ENCODE assay signal across 2 cellular contexts in the genomic region with DNA sequence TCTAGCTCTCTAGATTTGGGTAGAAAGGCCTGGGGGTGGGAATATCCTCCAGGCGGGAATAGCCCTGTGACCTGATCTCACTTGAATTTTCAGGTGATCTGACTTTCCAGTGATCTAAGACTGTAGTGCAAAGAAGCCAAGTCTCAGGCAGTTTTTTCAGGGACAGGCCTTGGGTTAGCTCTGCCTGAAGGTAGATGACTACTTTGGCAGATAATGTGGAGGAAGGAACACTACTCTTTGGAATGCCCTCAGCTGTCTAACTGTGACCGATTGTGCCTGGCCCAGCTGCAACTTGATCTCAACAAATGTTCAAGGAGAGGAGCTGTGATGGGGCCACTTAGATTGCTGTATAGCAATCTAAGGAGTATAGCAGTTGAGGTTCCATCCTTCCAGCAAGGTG.
TF ChIP-seq lines count a peak whose summit lies in the region.

No MANE protein-coding gene starts in this region.

TF ChIP-seq in SK-N-SH treated with all-trans-retinoic acid at 6 μM for 48 hours, 23 proteins besides CTCF, POLR2A, EP300 and RAD21 (continued from another document):
- TF ChIP-seq, protein P1, sequence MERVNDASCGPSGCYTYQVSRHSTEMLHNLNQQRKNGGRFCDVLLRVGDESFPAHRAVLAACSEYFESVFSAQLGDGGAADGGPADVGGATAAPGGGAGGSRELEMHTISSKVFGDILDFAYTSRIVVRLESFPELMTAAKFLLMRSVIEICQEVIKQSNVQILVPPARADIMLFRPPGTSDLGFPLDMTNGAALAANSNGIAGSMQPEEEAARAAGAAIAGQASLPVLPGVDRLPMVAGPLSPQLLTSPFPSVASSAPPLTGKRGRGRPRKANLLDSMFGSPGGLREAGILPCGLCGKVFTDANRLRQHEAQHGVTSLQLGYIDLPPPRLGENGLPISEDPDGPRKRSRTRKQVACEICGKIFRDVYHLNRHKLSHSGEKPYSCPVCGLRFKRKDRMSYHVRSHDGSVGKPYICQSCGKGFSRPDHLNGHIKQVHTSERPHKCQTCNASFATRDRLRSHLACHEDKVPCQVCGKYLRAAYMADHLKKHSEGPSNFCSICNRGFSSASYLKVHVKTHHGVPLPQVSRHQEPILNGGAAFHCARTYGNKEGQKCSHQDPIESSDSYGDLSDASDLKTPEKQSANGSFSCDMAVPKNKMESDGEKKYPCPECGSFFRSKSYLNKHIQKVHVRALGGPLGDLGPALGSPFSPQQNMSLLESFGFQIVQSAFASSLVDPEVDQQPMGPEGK (CRISPR knock-in tag; IDR thresholded peaks at IDR 0.05; ENCODE audit: borderline replicate concordance) = no peak
- TF ChIP-seq ZNF565 (CRISPR knock-in tag; conservative IDR thresholded peaks at IDR 0.05; ENCODE audit: low read depth) (no peak), GLIS3 (CRISPR knock-in tag; IDR thresholded peaks at IDR 0.05) (no peak), ZNF70 (CRISPR knock-in tag; IDR thresholded peaks at IDR 0.05) (no peak), ZFP30 (CRISPR knock-in tag; IDR thresholded peaks at IDR 0.05) (no peak), ZNF8 (CRISPR knock-in tag; IDR thresholded peaks at IDR 0.05) (no peak)
- TF ChIP-seq, protein P2, sequence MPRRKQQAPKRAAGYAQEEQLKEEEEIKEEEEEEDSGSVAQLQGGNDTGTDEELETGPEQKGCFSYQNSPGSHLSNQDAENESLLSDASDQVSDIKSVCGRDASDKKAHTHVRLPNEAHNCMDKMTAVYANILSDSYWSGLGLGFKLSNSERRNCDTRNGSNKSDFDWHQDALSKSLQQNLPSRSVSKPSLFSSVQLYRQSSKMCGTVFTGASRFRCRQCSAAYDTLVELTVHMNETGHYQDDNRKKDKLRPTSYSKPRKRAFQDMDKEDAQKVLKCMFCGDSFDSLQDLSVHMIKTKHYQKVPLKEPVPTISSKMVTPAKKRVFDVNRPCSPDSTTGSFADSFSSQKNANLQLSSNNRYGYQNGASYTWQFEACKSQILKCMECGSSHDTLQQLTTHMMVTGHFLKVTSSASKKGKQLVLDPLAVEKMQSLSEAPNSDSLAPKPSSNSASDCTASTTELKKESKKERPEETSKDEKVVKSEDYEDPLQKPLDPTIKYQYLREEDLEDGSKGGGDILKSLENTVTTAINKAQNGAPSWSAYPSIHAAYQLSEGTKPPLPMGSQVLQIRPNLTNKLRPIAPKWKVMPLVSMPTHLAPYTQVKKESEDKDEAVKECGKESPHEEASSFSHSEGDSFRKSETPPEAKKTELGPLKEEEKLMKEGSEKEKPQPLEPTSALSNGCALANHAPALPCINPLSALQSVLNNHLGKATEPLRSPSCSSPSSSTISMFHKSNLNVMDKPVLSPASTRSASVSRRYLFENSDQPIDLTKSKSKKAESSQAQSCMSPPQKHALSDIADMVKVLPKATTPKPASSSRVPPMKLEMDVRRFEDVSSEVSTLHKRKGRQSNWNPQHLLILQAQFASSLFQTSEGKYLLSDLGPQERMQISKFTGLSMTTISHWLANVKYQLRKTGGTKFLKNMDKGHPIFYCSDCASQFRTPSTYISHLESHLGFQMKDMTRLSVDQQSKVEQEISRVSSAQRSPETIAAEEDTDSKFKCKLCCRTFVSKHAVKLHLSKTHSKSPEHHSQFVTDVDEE (CRISPR knock-in tag; IDR thresholded peaks at IDR 0.05) = no peak

TF ChIP-seq in SK-N-SH, 30 proteins besides CTCF, POLR2A, EP300 and RAD21 (continued from another document):
- TF ChIP-seq FOXM1 (IDR thresholded peaks at IDR 0.05; ENCODE audit: low read depth) (no peak), TAF1 (IDR thresholded peaks at IDR 0.05; ENCODE audit: borderline replicate concordance, low read depth, low read length) (no peak), RFX5 (IDR thresholded peaks at IDR 0.05; ENCODE audit: low read length) (no peak), YY1 (IDR thresholded peaks at IDR 0.05; ENCODE audit: low read depth) (no peak)
- TF ChIP-seq, protein P3, sequence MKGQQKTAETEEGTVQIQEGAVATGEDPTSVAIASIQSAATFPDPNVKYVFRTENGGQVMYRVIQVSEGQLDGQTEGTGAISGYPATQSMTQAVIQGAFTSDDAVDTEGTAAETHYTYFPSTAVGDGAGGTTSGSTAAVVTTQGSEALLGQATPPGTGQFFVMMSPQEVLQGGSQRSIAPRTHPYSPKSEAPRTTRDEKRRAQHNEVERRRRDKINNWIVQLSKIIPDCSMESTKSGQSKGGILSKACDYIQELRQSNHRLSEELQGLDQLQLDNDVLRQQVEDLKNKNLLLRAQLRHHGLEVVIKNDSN (IDR thresholded peaks at IDR 0.05; ENCODE audit: borderline replicate concordance, low read depth) = no peak
- TF ChIP-seq, protein P4, sequence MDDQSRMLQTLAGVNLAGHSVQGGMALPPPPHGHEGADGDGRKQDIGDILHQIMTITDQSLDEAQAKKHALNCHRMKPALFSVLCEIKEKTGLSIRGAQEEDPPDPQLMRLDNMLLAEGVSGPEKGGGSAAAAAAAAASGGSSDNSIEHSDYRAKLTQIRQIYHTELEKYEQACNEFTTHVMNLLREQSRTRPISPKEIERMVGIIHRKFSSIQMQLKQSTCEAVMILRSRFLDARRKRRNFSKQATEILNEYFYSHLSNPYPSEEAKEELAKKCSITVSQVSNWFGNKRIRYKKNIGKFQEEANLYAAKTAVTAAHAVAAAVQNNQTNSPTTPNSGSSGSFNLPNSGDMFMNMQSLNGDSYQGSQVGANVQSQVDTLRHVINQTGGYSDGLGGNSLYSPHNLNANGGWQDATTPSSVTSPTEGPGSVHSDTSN (IDR thresholded peaks at IDR 0.05) = no peak
